8 cellular contexts compared by ENCODE assay signal in the genomic region with DNA sequence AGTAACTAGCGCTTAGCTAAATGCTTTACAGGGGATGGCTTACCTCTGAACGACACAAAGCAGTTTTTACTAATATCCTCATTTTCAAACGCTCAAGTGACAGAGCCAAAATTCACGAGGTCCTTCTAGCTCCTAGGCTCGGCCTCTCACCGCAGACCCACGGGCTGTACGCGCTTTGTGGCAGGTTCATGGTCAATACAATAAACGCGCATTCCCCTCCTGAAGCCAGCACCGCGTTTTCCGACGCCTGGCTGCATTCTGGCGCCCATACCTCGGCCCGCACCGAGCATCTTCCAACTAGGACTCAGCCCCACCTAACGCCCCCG. TPM values are rescaled to one million over a fixed set of nuclear protein-coding genes. Genes with fewer than 3 reads are reported as not detected.
DNase-seq lines count a peak whose midpoint lies in the region; ATAC-seq, FAIRE-seq and TF ChIP-seq lines count a peak whose summit lies in the region.

No MANE protein-coding gene starts in this region.

- FAIRE-seq in urothelium cell line (lab: Jason Lieb, UNC), result no peak

- no peak for ATAC-seq in GM21786 (IDR thresholded peaks at IDR 0.05; ENCODE audit: unreplicated experiment)

- H3K36me3 Mint-ChIP-seq in activated CD4-positive, alpha-beta T cell treated with anti-CD3 and anti-CD28 coated beads, Interleukin-2, amount 10 ng/mL, durations not matched to agents 7 days and 5 days (ENCODE audit: low read depth), result peaks cover 38% of the 10 kb centered on the region

- POLR2A ChIA-PET in activated CD4-positive, alpha-beta T cell treated with anti-CD3 and anti-CD28 coated beads, Interleukin-2, amount 10 ng/mL, durations not matched to agents 7 days and 5 days (lab: Charles Lee), result no interaction called here

- H3K9me3 Mint-ChIP-seq in activated CD4-positive, alpha-beta T cell treated with anti-CD3 and anti-CD28 coated beads, Interleukin-2, amount 10 ng/mL, durations not matched to agents 7 days and 5 days, result peaks cover 22% of the 10 kb centered on the region

- no peak for DNase-seq in activated CD4-positive, alpha-beta T cell treated with anti-CD3 and anti-CD28 coated beads, Interleukin-2, amount 10 ng/mL, durations not matched to agents 7 days and 5 days
- DNase-seq in activated CD4-positive, alpha-beta T cell treated with anti-CD3 and anti-CD28 coated beads for 4 hours, result no peak
- DNase-seq in RKO (ENCODE audit: low spot score) (peak; percentile 37), fibroblast of mammary gland (ENCODE audit: low read depth) (no peak), skeletal muscle cell (ENCODE audit: low read depth) (no peak), dermis blood vessel endothelial cell (no peak), urothelium cell line (ENCODE audit: low spot score) (no peak)

- peak overlapping the region; percentile 96 for H3K27ac Mint-ChIP-seq in activated CD4-positive, alpha-beta T cell treated with anti-CD3 and anti-CD28 coated beads, Interleukin-2, amount 10 ng/mL, durations not matched to agents 7 days and 5 days

- peak overlapping the region; percentile 99 for H3K4me3 Mint-ChIP-seq in activated CD4-positive, alpha-beta T cell treated with anti-CD3 and anti-CD28 coated beads, Interleukin-2, amount 10 ng/mL, durations not matched to agents 7 days and 5 days

- H3K4me1 Mint-ChIP-seq in activated CD4-positive, alpha-beta T cell treated with anti-CD3 and anti-CD28 coated beads, Interleukin-2, amount 10 ng/mL, durations not matched to agents 7 days and 5 days, result peaks cover 24% of the 10 kb centered on the region

- no peaks in the 10 kb centered on the region for H3K27me3 Mint-ChIP-seq in activated CD4-positive, alpha-beta T cell treated with anti-CD3 and anti-CD28 coated beads, Interleukin-2, amount 10 ng/mL, durations not matched to agents 7 days and 5 days

- H3K4me3 ChIP-seq in fibroblast of mammary gland (ENCODE audit: control insufficient read depth, low read depth, low read length) (peak overlapping the region; percentile 83), skeletal muscle cell (ENCODE audit: low read depth, low read length) (peak overlapping the region; percentile 72)

- no peak for TF ChIP-seq CTCF in fibroblast of mammary gland (conservative IDR thresholded peaks at IDR 0.05; ENCODE audit: control insufficient read depth, insufficient read depth, low read depth, low read length)

- CTCF ChIA-PET in activated CD4-positive, alpha-beta T cell treated with anti-CD3 and anti-CD28 coated beads, Interleukin-2, amount 10 ng/mL, durations not matched to agents 7 days and 5 days (lab: Charles Lee), result interaction anchor here (0.6 to 1.6 kb wide), 3 partner anchors 14 to 69 kb away, joined by 3 to 4 read pairs (median 3); no protein-coding TSS in a partner anchor

RNA-seq across cellular contexts. Expression of a gene that starts 0.4 kb away (rescaled TPM):
- total RNA-seq in activated CD4-positive, alpha-beta T cell treated with anti-CD3 and anti-CD28 coated beads, Interleukin-2, amount 10 ng/mL, durations not matched to agents 7 days and 5 days, result 10 to 100 TPM; 12.4 to 12.6 TPM
- 17.5 and 29.4 TPM in 2 replicates for total RNA-seq in dermis blood vessel endothelial cell
